Comparison of ENCODE assay signal across 10 cellular contexts in the genomic region with DNA sequence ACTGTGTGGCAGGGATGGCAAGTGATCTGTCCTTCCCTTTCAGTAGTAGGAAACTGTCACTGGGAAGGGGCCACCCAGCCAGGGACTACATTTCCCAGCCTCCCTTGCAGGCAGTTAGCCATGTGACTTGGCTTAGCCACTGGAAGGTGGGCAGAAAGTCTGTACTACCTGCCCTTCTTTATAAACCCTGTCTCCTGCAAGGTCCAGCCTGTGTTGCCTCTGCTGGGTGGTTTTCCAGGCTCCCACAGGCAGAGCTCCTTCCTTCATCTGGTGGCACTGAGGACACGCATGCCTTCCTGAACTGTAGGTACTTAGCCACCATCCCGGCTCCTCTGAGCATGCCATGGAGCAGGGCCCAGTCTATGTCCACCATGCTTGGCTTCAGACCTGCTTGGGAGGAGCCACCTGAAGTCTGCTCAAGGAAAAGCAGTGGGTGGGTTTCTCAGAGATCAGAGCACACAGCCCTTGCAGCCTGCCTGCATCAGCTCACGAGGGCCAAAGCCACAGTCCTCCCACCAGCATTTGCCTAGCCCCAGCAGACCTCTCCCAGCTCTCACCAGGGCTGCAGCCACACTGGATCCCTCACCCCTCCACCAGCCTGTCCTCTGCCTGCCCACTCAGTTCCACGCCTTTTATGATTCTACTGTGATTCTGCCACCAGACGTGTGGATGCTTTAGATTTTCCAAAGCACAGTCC. TPM values are rescaled to one million over a fixed set of nuclear protein-coding genes. Genes with fewer than 3 reads are reported as not detected.
A peak's percentile ranks its signal among the peaks of the same experiment; 100 is the strongest.
DNase-seq lines count a peak whose midpoint lies in the region; ATAC-seq and TF ChIP-seq lines count a peak whose summit lies in the region.
"Had no signal": no experiment of that assay in that cellular context is flagged by ENCODE, and none has a peak within 500 bp of the region (broad histone marks: within the 10 kb centered on the region; RNA-seq: fewer than 3 reads in every experiment).

No MANE protein-coding gene starts in this region.

- H3K9ac ChIP-seq in DND-41 (ENCODE audit: low read depth, low read length): no peak overlapping the region
- H3K9ac ChIP-seq: parathyroid adenoma had no signal

- TF ChIP-seq RAD21 in Ishikawa (IDR thresholded peaks at IDR 0.05; ENCODE audit: low read depth): no peak

- no peak overlapping the region for H2AFZ ChIP-seq in DND-41 (ENCODE audit: low read depth, low read length)
- H2AFZ ChIP-seq: parathyroid adenoma had no signal

- H3K27me3 ChIP-seq in DND-41 (ENCODE audit: insufficient read depth, low read length, poor library complexity) (no peaks in the 10 kb centered on the region), esophagus (ENCODE audit: control insufficient read depth in 1 of 2, insufficient read depth in 2 of 2, low read length in 2 of 2) (no peaks in the 10 kb centered on the region)
- H3K27me3 ChIP-seq: gastroesophageal sphincter had no signal

- H3K36me3 ChIP-seq in DND-41 (ENCODE audit: insufficient read depth, low read length) (no peaks in the 10 kb centered on the region), esophagus (ENCODE audit: control insufficient read depth in 2 of 2, insufficient read depth in 2 of 2, low read length in 1 of 2) (peaks cover 0 to 22% of the 10 kb centered on the region in 2 donors)

- peak; percentile 71 for ATAC-seq in DND-41 (ENCODE audit: insufficient read depth, low read depth)
- ATAC-seq in GM19023 (IDR thresholded peaks at IDR 0.05; ENCODE audit: unreplicated experiment): peak; percentile 65
- no peak for ATAC-seq in HG03460 (IDR thresholded peaks at IDR 0.05; ENCODE audit: unreplicated experiment)
- ATAC-seq in GM18870 (IDR thresholded peaks at IDR 0.05; ENCODE audit: unreplicated experiment): no peak
- ATAC-seq: gastroesophageal sphincter had no signal

- no peaks in the 10 kb centered on the region for H3K9me3 ChIP-seq in DND-41 (ENCODE audit: insufficient read depth, low read length, severe bottlenecking)
- no peaks in the 10 kb centered on the region for H3K9me3 ChIP-seq in esophagus (ENCODE audit: control insufficient read depth in 2 of 2, insufficient read depth in 1 of 2, low read depth in 1 of 2, low read length in 1 of 2)
- H3K9me3 ChIP-seq: gastroesophageal sphincter had no signal

- TF ChIP-seq EP300 in Ishikawa (IDR thresholded peaks at IDR 0.05; ENCODE audit: borderline replicate concordance): no peak

- no peak overlapping the region for H3K4me2 ChIP-seq in DND-41 (ENCODE audit: insufficient read depth, low read length)

- no peaks in the 10 kb centered on the region for H3K79me2 ChIP-seq in DND-41 (ENCODE audit: insufficient read depth, low read length)
- H3K79me2 ChIP-seq: parathyroid adenoma had no signal

- WGBS in esophagus, 2 donors: 65 to 88% methylated on average over 5 of the region's 5 CpGs

- H3K4me3 ChIP-seq in DND-41 (ENCODE audit: low read depth in 1 of 2, low read length in 2 of 2): no peak overlapping the region
- no peak overlapping the region for H3K4me3 ChIP-seq in esophagus (ENCODE audit: low read depth in 1 of 2, low read length in 2 of 2)
- H3K4me3 ChIP-seq: gastroesophageal sphincter had no signal

- H3K27ac ChIP-seq in DND-41 (ENCODE audit: low read length) (no peak overlapping the region), esophagus (ENCODE audit: low read depth in 2 of 2, low read length in 1 of 2) (peak overlapping the region; percentile 17 to 71)
- H3K27ac ChIP-seq: gastroesophageal sphincter, parathyroid adenoma had no signal

- H3K4me1 ChIP-seq in DND-41 (ENCODE audit: insufficient read depth, low read length): no peaks in the 10 kb centered on the region
- H3K4me1 ChIP-seq in esophagus (ENCODE audit: control insufficient read depth in 2 of 2, insufficient read depth in 2 of 2, low read length in 1 of 2): peaks cover 0 to 36% of the 10 kb centered on the region in 2 donors
- H3K4me1 ChIP-seq: parathyroid adenoma had no signal

- peak; percentile 27 for DNase-seq in DND-41
- DNase-seq in RKO (ENCODE audit: low spot score): no peak
- DNase-seq in mucosa of gallbladder (ENCODE audit: low spot score): no peak

- no peak for TF ChIP-seq CTCF in DND-41 (IDR thresholded peaks at IDR 0.05; ENCODE audit: borderline replicate concordance, extremely low read depth, low read length, poor library complexity, severe bottlenecking)

- H4K20me1 ChIP-seq in DND-41 (ENCODE audit: insufficient read depth, low read length): no peaks in the 10 kb centered on the region

TF ChIP-seq in Ishikawa, 13 proteins besides CTCF, POLR2A, EP300 and RAD21:
- TF ChIP-seq USF1 (IDR thresholded peaks at IDR 0.05) (peak; percentile 95), YY1 (IDR thresholded peaks at IDR 0.05; ENCODE audit: low read depth) (no peak), EGR1 (IDR thresholded peaks at IDR 0.05) (no peak)

RNA-seq across cellular contexts. Expression of gene SLC25A51, which starts 16.7 kb away (rescaled TPM):
- 1 to 10 TPM; 3.5 to 5.7 TPM for polyA plus RNA-seq in esophagus
- 29.0 TPM for total RNA-seq in mucosa of gallbladder

Comparison
In these comparisons a context has a peak if more than half of its experiments do, and no peak if none do; other contexts are left out.
1. ATAC-seq: peak in DND-41 (single experiment) and GM19023 (single experiment); none in HG03460 (single experiment) and GM18870 (single experiment).